In the genomic region with DNA sequence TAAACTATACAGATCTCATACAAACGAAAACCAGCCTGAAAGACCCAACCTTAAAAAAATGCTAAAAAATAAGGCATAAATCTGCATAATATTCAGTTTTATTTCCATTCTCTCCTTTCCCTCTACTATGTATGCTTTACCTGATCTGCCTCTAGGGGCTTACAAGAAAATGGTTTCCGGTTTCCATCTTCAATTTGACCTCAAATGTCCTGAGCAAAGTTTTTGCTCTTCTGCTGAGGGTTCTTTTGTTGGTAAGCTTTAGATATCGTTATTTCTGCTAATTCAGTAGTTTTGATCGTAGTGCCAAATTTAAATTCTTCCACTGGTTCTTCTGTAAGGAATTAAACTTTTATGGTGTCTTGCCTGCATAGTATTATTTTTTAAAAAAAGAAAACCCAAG, we compare ENCODE assay signal across 8 cellular contexts. TPM values are rescaled to one million over a fixed set of nuclear protein-coding genes. Genes with fewer than 3 reads are reported as not detected.
"Had no signal": no experiment of that assay in that cellular context is flagged by ENCODE, and none has a peak within 500 bp of the region (broad histone marks: within the 10 kb centered on the region; RNA-seq: fewer than 3 reads in every experiment).

No MANE protein-coding gene starts in this region.

RNA-seq across cellular contexts. Expression of a gene that starts 2.2 kb away (rescaled TPM):
- total RNA-seq: activated CD4-positive, alpha-beta memory T cell treated with anti-CD3 and anti-CD28 coated beads for 36 hours; activated CD4-positive, alpha-beta T cell treated with anti-CD3 and anti-CD28 coated beads, Interleukin-2, amount 10 ng/mL, durations not matched to agents 7 days and 5 days; activated CD8-positive, alpha-beta memory T cell treated with anti-CD3 and anti-CD28 coated beads for 36 hours; activated naive CD4-positive, alpha-beta T cell treated with anti-CD3 and anti-CD28 coated beads for 36 hours; activated T-helper 17 cell treated with anti-CD3 and anti-CD28 coated beads, Interleukin-2, amount 50 U/mL, for 72 hours; cardiac muscle cell; SK-MEL-5; T-cell had no signal
